ENCODE assay signal across 24 cellular contexts in genomic region chr9:96158147-96158546, GRCh38.
"Had no signal": no experiment of that assay in that cellular context is flagged by ENCODE, and none has a peak within 500 bp of the region (broad histone marks: within the 10 kb centered on the region; RNA-seq: fewer than 3 reads in every experiment).

No MANE protein-coding gene starts in this region.

- H3K9ac ChIP-seq: parathyroid adenoma had no signal

- H3K27me3 ChIP-seq: colonic mucosa, gastroesophageal sphincter, right lobe of liver, stomach, transverse colon had no signal

- H3K36me3 ChIP-seq: colonic mucosa, esophagus squamous epithelium, gastroesophageal sphincter, prostate gland, right lobe of liver, spleen, stomach, thoracic aorta, transverse colon had no signal

- ATAC-seq: gastroesophageal sphincter; left lobe of liver; right lobe of liver; stimulated activated memory B cell treated with anti-CD40 and anti-IgM and Interleukin-4, amounts not matched to agents 10 μg/mL and 1 μg/mL and 100 μg/mL, for 72 hours had no signal

- H3K9me3 ChIP-seq: colonic mucosa, esophagus squamous epithelium, prostate gland, right lobe of liver, thoracic aorta, transverse colon had no signal

- DNase-seq: colonic mucosa; dermis blood vessel endothelial cell; esophagus squamous epithelium; foreskin fibroblast; glutamatergic neuron; islet precursor cell; natural killer cell; occipital lobe; retina; right lobe of liver; spleen; stimulated activated CD4-positive, alpha-beta T cell treated with anti-CD3 and anti-CD28 coated beads, Interleukin-15, amount 100 ng/mL, for 24 hours; stimulated activated CD4-positive, alpha-beta T cell treated with anti-CD3 and anti-CD28 coated beads, Interleukin-1b, Interleukin-23, amount 100 ng/mL, for 48 hours; stimulated activated CD4-positive, alpha-beta T cell treated with anti-CD3 and anti-CD28 coated beads, Interleukin-4, amount 100 ng/mL, for 24 hours; stomach; substantia nigra; transverse colon had no signal

- H3K4me3 Mint-ChIP-seq: neural crest cell; stimulated activated memory B cell treated with anti-CD40 and anti-IgM and Interleukin-4, amounts not matched to agents 10 μg/mL and 1 μg/mL and 100 μg/mL, for 72 hours had no signal

- H3K4me3 ChIP-seq: colonic mucosa, esophagus squamous epithelium, gastroesophageal sphincter, prostate gland, right lobe of liver, spleen, stomach, thoracic aorta, transverse colon had no signal

- H3K79me2 ChIP-seq: parathyroid adenoma had no signal

- H3K27ac ChIP-seq: colonic mucosa, esophagus squamous epithelium, gastroesophageal sphincter, parathyroid adenoma, prostate gland, right lobe of liver, stomach, thoracic aorta, transverse colon had no signal

- H3K9me3 Mint-ChIP-seq: natural killer cell, neural crest cell had no signal

- H3K27ac Mint-ChIP-seq: natural killer cell; stimulated activated memory B cell treated with anti-CD40 and anti-IgM and Interleukin-4, amounts not matched to agents 10 μg/mL and 1 μg/mL and 100 μg/mL, for 72 hours had no signal

- H2AFZ ChIP-seq: parathyroid adenoma had no signal

- H3K4me1 ChIP-seq: colonic mucosa, parathyroid adenoma, prostate gland, right lobe of liver had no signal

- H3K36me3 Mint-ChIP-seq: natural killer cell; stimulated activated memory B cell treated with anti-CD40 and anti-IgM and Interleukin-4, amounts not matched to agents 10 μg/mL and 1 μg/mL and 100 μg/mL, for 72 hours had no signal
